In the genomic region with DNA sequence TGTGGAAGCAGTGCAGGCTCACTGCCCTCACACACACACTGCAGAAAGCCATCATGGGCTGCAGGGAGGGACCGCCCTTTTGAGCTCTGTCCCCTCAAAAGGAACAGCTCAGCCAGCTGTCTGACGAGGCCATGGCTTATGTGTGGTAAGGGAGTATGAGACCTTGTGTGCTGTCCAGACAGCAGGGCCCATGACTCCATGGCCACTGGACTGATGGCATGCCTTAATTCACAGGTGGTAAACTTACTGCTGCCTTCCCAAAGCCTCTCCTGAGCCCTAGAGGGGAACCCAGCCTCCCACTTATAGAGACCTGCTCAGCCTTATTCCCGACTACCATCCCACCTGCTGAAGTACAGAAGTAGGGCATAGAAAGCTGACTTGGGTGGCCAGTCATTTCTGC, we compare ENCODE assay signal across 38 cellular contexts. TPM values are rescaled to one million over a fixed set of nuclear protein-coding genes. Genes with fewer than 3 reads are reported as not detected.
"Had no signal": no experiment of that assay in that cellular context is flagged by ENCODE, and none has a peak within 500 bp of the region (broad histone marks: within the 10 kb centered on the region; RNA-seq: fewer than 3 reads in every experiment).

No MANE protein-coding gene starts in this region.

- H3K27ac ChIP-seq: adrenal gland, body of pancreas, cardiac muscle cell, colonic mucosa, dorsolateral prefrontal cortex, foreskin keratinocyte, gastrocnemius medialis, heart right ventricle, WERI-Rb-1 had no signal

- H3K36me3 Mint-ChIP-seq: activated CD4-positive, alpha-beta memory T cell treated with anti-CD3 and anti-CD28 coated beads for 36 hours; activated CD8-positive, alpha-beta memory T cell treated with anti-CD3 and anti-CD28 coated beads, Interleukin-2, amount 10 ng/mL, durations not matched to agents 7 days and 5 days; activated naive CD4-positive, alpha-beta T cell treated with anti-CD3 and anti-CD28 coated beads, Interleukin-2, amount 50 U/mL, for 24 hours; activated naive CD8-positive, alpha-beta T cell treated with anti-CD3 and anti-CD28 coated beads for 36 hours had no signal

- H3K4me1 Mint-ChIP-seq: activated B cell treated with CpG ODN at 0.5 μM for 24 hours; activated CD8-positive, alpha-beta memory T cell treated with anti-CD3 and anti-CD28 coated beads, Interleukin-2, amount 10 ng/mL, durations not matched to agents 7 days and 5 days; activated naive CD4-positive, alpha-beta T cell treated with anti-CD3 and anti-CD28 coated beads, Interleukin-2, amount 50 U/mL, for 24 hours; activated naive CD8-positive, alpha-beta T cell treated with anti-CD3 and anti-CD28 coated beads, Interleukin-2, amount 50 U/mL, for 24 hours had no signal

- H3K27me3 ChIP-seq: body of pancreas, cardiac muscle cell, colonic mucosa, gastrocnemius medialis had no signal

- H3K9me3 ChIP-seq: adrenal gland, body of pancreas, colonic mucosa, gastrocnemius medialis, heart right ventricle had no signal

- H3K4me1 ChIP-seq: adrenal gland, colonic mucosa, foreskin keratinocyte, gastrocnemius medialis had no signal

- H3K27ac Mint-ChIP-seq: activated B cell treated with CpG ODN at 0.5 μM for 24 hours; activated CD4-positive, alpha-beta memory T cell treated with anti-CD3 and anti-CD28 coated beads for 36 hours; activated CD8-positive, alpha-beta memory T cell treated with anti-CD3 and anti-CD28 coated beads, Interleukin-2, amount 10 ng/mL, durations not matched to agents 7 days and 5 days; activated CD8-positive, alpha-beta T cell treated with anti-CD3 and anti-CD28 coated beads, Interleukin-2, amount 10 ng/mL, durations not matched to agents 7 days and 5 days; activated naive CD4-positive, alpha-beta T cell treated with anti-CD3 and anti-CD28 coated beads for 36 hours; activated naive CD4-positive, alpha-beta T cell treated with anti-CD3 and anti-CD28 coated beads, Interleukin-2, amount 50 U/mL, for 24 hours; activated naive CD8-positive, alpha-beta T cell treated with anti-CD3 and anti-CD28 coated beads for 36 hours; activated naive CD8-positive, alpha-beta T cell treated with anti-CD3 and anti-CD28 coated beads, Interleukin-2, amount 50 U/mL, for 24 hours; activated T-helper 1 cell treated with anti-CD3 and anti-CD28 coated beads, Interleukin-12 subunit alpha, Interleukin-12 subunit beta, Interleukin-2, Interleukin-4 antibody, amounts not matched to agents 30 ng/mL and 10 ng/mL and 1 ng/mL, durations not matched to agents 14 hours and 24 hours and 36 hours; activated T-helper 2 cell treated with anti-CD3 and anti-CD28 coated beads, Interferon-gamma antibody, Interleukin-2, Interleukin-4, amounts not matched to agents 10 μg/mL and 5 μg/mL and 100 μg/mL, durations not matched to agents 14 hours and 24 hours and 36 hours; dendritic cell treated with granulocyte-macrophage colony-stimulating factor and Interleukin-4, amounts not matched to agents 40 ng/mL and 50 ng/mL, for 4 days; endodermal cell; T-helper 17 cell; T-helper 2 cell treated with Interferon-gamma antibody and Interleukin-4, amounts not matched to agents 5 μg/mL and 100 μg/mL, for 36 hours had no signal

- H3K9me3 Mint-ChIP-seq: activated B cell treated with CpG ODN at 0.5 μM for 24 hours; activated CD4-positive, alpha-beta memory T cell treated with anti-CD3 and anti-CD28 coated beads for 36 hours; activated naive CD4-positive, alpha-beta T cell treated with anti-CD3 and anti-CD28 coated beads for 36 hours; activated naive CD4-positive, alpha-beta T cell treated with anti-CD3 and anti-CD28 coated beads, Interleukin-2, amount 50 U/mL, for 24 hours; activated naive CD8-positive, alpha-beta T cell treated with anti-CD3 and anti-CD28 coated beads for 36 hours; activated naive CD8-positive, alpha-beta T cell treated with anti-CD3 and anti-CD28 coated beads, Interleukin-2, amount 50 U/mL, for 24 hours; activated T-helper 1 cell treated with anti-CD3 and anti-CD28 coated beads, Interleukin-12 subunit alpha, Interleukin-12 subunit beta, Interleukin-2, Interleukin-4 antibody, amounts not matched to agents 30 ng/mL and 10 ng/mL and 1 ng/mL, durations not matched to agents 14 hours and 24 hours and 36 hours; activated T-helper 2 cell treated with anti-CD3 and anti-CD28 coated beads, Interferon-gamma antibody, Interleukin-2, Interleukin-4, amounts not matched to agents 10 μg/mL and 5 μg/mL and 100 μg/mL, durations not matched to agents 14 hours and 24 hours and 36 hours; dendritic cell treated with granulocyte-macrophage colony-stimulating factor and Interleukin-4, amounts not matched to agents 40 ng/mL and 50 ng/mL, for 4 days; endodermal cell; T-helper 2 cell treated with Interferon-gamma antibody and Interleukin-4, amounts not matched to agents 5 μg/mL and 100 μg/mL, for 36 hours had no signal

- H3K4me3 Mint-ChIP-seq: activated B cell treated with CpG ODN at 0.5 μM for 24 hours; activated CD4-positive, alpha-beta memory T cell treated with anti-CD3 and anti-CD28 coated beads for 36 hours; activated CD8-positive, alpha-beta memory T cell treated with anti-CD3 and anti-CD28 coated beads, Interleukin-2, amount 10 ng/mL, durations not matched to agents 7 days and 5 days; activated CD8-positive, alpha-beta T cell treated with anti-CD3 and anti-CD28 coated beads, Interleukin-2, amount 10 ng/mL, durations not matched to agents 7 days and 5 days; activated naive CD4-positive, alpha-beta T cell treated with anti-CD3 and anti-CD28 coated beads for 36 hours; activated naive CD4-positive, alpha-beta T cell treated with anti-CD3 and anti-CD28 coated beads, Interleukin-2, amount 50 U/mL, for 24 hours; activated naive CD8-positive, alpha-beta T cell treated with anti-CD3 and anti-CD28 coated beads for 36 hours; activated naive CD8-positive, alpha-beta T cell treated with anti-CD3 and anti-CD28 coated beads, Interleukin-2, amount 50 U/mL, for 24 hours; activated T-helper 1 cell treated with anti-CD3 and anti-CD28 coated beads, Interleukin-12 subunit alpha, Interleukin-12 subunit beta, Interleukin-2, Interleukin-4 antibody, amounts not matched to agents 30 ng/mL and 10 ng/mL and 1 ng/mL, durations not matched to agents 14 hours and 24 hours and 36 hours; dendritic cell treated with granulocyte-macrophage colony-stimulating factor and Interleukin-4, amounts not matched to agents 40 ng/mL and 50 ng/mL, for 4 days; endodermal cell; T-helper 17 cell; T-helper 2 cell treated with Interferon-gamma antibody and Interleukin-4, amounts not matched to agents 5 μg/mL and 100 μg/mL, for 36 hours had no signal

- H3K36me3 ChIP-seq: adrenal gland, cardiac muscle cell, colonic mucosa, gastrocnemius medialis, heart right ventricle, WERI-Rb-1 had no signal

- DNase-seq: activated B cell treated with CpG ODN at 0.5 μM for 24 hours; activated CD4-positive, alpha-beta memory T cell treated with anti-CD3 and anti-CD28 coated beads for 36 hours; activated CD4-positive, alpha-beta T cell treated with anti-CD3 and anti-CD28 coated beads for 48 hours; activated CD8-positive, alpha-beta memory T cell treated with anti-CD3 and anti-CD28 coated beads, Interleukin-2, amount 10 ng/mL, durations not matched to agents 7 days and 5 days; activated CD8-positive, alpha-beta memory T cell treated with anti-CD3 and anti-CD28 coated beads, Interleukin-2, amount 50 U/mL, for 4 hours; activated CD8-positive, alpha-beta T cell treated with anti-CD3 and anti-CD28 coated beads, Interleukin-2, amount 10 ng/mL, durations not matched to agents 7 days and 5 days; activated naive CD4-positive, alpha-beta T cell treated with anti-CD3 and anti-CD28 coated beads for 36 hours; activated naive CD8-positive, alpha-beta T cell treated with anti-CD3 and anti-CD28 coated beads for 36 hours; activated naive CD8-positive, alpha-beta T cell treated with anti-CD3 and anti-CD28 coated beads, Interleukin-2, amount 50 U/mL, for 24 hours; activated T-cell treated with anti-CD3 and anti-CD28 coated beads, Interleukin-2, amount 50 U/mL, for 1 hour; activated T-cell treated with anti-CD3 and anti-CD28 coated beads, Interleukin-2, amount 50 U/mL, for 48 hours; adrenal gland; amygdala; aorta; body of pancreas; central memory CD4-positive, alpha-beta T cell; cerebellar nuclear complex; colonic mucosa; dorsolateral prefrontal cortex; effector memory CD4-positive, alpha-beta T cell; foreskin keratinocyte; gastrocnemius medialis; heart right ventricle; T-helper 1 cell; T-helper 17 cell; T1000; WERI-Rb-1 had no signal

- H3K4me3 ChIP-seq: adrenal gland, body of pancreas, cardiac muscle cell, colonic mucosa, dorsolateral prefrontal cortex, gastrocnemius medialis, heart right ventricle had no signal

- ATAC-seq: activated CD4-positive, CD25-positive, alpha-beta regulatory T cell treated with anti-CD3 and anti-CD28 coated beads, Interleukin-2, amount 50 U/mL, for 24 hours; activated CD8-positive, alpha-beta memory T cell treated with anti-CD3 and anti-CD28 coated beads, Interleukin-2, amount 10 ng/mL, durations not matched to agents 7 days and 5 days; activated CD8-positive, alpha-beta T cell treated with anti-CD3 and anti-CD28 coated beads, Interleukin-2, amount 10 ng/mL, durations not matched to agents 7 days and 5 days; activated naive CD8-positive, alpha-beta T cell treated with anti-CD3 and anti-CD28 coated beads, Interleukin-2, amount 50 U/mL, for 24 hours; body of pancreas; esophagus mucosa; foreskin keratinocyte; gastrocnemius medialis; heart right ventricle; T-helper 17 cell had no signal

RNA-seq across cellular contexts. Expression of gene FAM240A, which starts 5.6 kb away (rescaled TPM):
- total RNA-seq: activated B cell treated with CpG ODN at 0.5 μM for 24 hours; activated CD4-positive, alpha-beta memory T cell treated with anti-CD3 and anti-CD28 coated beads for 36 hours; activated CD8-positive, alpha-beta memory T cell treated with anti-CD3 and anti-CD28 coated beads for 36 hours; activated CD8-positive, alpha-beta memory T cell treated with anti-CD3 and anti-CD28 coated beads, Interleukin-2, amount 10 ng/mL, durations not matched to agents 7 days and 5 days; activated CD8-positive, alpha-beta T cell treated with anti-CD3 and anti-CD28 coated beads, Interleukin-2, amount 10 ng/mL, durations not matched to agents 7 days and 5 days; activated naive CD4-positive, alpha-beta T cell treated with anti-CD3 and anti-CD28 coated beads for 36 hours; activated naive CD8-positive, alpha-beta T cell treated with anti-CD3 and anti-CD28 coated beads for 36 hours; activated T-helper 1 cell treated with anti-CD3 and anti-CD28 coated beads, Interleukin-12 subunit alpha, Interleukin-12 subunit beta, Interleukin-2, Interleukin-4 antibody, amounts not matched to agents 30 ng/mL and 10 ng/mL and 1 ng/mL, durations not matched to agents 14 hours and 24 hours and 36 hours; activated T-helper 2 cell treated with anti-CD3 and anti-CD28 coated beads, Interferon-gamma antibody, Interleukin-2, Interleukin-4, amounts not matched to agents 10 μg/mL and 5 μg/mL and 100 μg/mL, durations not matched to agents 14 hours and 24 hours and 36 hours; aorta; body of pancreas; cardiac muscle cell; colonic mucosa; endodermal cell; epithelial cell of proximal tubule; esophagus mucosa; foreskin keratinocyte; T-helper 17 cell had no signal
- polyA plus RNA-seq: adrenal gland, aorta, cardiac muscle cell, foreskin keratinocyte, heart right ventricle had no signal

RNA-seq across cellular contexts. Expression of gene LRRC2, which starts 51.8 kb away (rescaled TPM):
- total RNA-seq: activated B cell treated with CpG ODN at 0.5 μM for 24 hours; activated CD4-positive, alpha-beta memory T cell treated with anti-CD3 and anti-CD28 coated beads for 36 hours; activated CD8-positive, alpha-beta memory T cell treated with anti-CD3 and anti-CD28 coated beads for 36 hours; activated naive CD4-positive, alpha-beta T cell treated with anti-CD3 and anti-CD28 coated beads for 36 hours; activated naive CD8-positive, alpha-beta T cell treated with anti-CD3 and anti-CD28 coated beads for 36 hours; activated T-helper 1 cell treated with anti-CD3 and anti-CD28 coated beads, Interleukin-12 subunit alpha, Interleukin-12 subunit beta, Interleukin-2, Interleukin-4 antibody, amounts not matched to agents 30 ng/mL and 10 ng/mL and 1 ng/mL, durations not matched to agents 14 hours and 24 hours and 36 hours; activated T-helper 2 cell treated with anti-CD3 and anti-CD28 coated beads, Interferon-gamma antibody, Interleukin-2, Interleukin-4, amounts not matched to agents 10 μg/mL and 5 μg/mL and 100 μg/mL, durations not matched to agents 14 hours and 24 hours and 36 hours; epithelial cell of proximal tubule had no signal
